ENCODE assay signal across 1 cellular context in the genomic region with DNA sequence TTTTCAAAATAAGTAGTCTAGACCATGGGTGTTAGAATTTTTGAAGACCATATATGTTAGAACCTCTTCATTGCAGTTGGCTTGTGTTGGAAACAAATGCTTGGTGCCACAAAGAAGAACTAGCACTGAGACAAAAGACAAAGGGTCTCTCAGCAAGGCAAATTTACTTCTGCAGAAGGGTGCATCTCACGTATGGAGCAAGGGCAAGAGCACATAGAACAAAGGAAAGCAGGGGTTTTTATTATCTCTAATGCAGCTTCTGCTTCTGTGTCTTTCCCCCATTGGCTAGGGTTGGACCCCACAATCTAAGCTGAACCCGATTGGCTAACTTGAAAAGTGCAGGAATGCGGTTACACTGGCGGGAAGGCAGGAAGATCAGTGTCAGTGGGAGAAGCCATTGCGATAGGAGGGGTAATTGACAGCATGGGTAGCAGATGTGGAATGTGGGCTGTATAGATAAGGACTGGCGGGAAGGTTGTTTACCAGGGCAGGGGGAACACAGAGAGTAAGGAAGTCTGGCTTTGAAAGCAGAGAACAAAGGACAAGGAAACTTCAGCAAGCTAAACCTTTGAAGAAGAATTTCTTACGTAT.
A peak's percentile ranks its signal among the peaks of the same experiment; 100 is the strongest.
TF ChIP-seq lines count a peak whose summit lies in the region.

No MANE protein-coding gene starts in this region.

TF ChIP-seq in H1, 55 proteins besides CTCF, POLR2A, EP300 and RAD21 (continued from another document):
- TF ChIP-seq, protein P1, sequence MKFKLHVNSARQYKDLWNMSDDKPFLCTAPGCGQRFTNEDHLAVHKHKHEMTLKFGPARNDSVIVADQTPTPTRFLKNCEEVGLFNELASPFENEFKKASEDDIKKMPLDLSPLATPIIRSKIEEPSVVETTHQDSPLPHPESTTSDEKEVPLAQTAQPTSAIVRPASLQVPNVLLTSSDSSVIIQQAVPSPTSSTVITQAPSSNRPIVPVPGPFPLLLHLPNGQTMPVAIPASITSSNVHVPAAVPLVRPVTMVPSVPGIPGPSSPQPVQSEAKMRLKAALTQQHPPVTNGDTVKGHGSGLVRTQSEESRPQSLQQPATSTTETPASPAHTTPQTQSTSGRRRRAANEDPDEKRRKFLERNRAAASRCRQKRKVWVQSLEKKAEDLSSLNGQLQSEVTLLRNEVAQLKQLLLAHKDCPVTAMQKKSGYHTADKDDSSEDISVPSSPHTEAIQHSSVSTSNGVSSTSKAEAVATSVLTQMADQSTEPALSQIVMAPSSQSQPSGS (IDR thresholded peaks at IDR 0.05; ENCODE audit: low read length), result no peak
- TF ChIP-seq, protein P2, sequence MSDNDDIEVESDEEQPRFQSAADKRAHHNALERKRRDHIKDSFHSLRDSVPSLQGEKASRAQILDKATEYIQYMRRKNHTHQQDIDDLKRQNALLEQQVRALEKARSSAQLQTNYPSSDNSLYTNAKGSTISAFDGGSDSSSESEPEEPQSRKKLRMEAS (IDR thresholded peaks at IDR 0.05), result peak; percentile 71
- no peak for TF ChIP-seq NANOG (IDR thresholded peaks at IDR 0.05; ENCODE audit: insufficient read depth, low read depth, low read length, poor library complexity, severe bottlenecking)
- no peak for TF ChIP-seq CHD1 (IDR thresholded peaks at IDR 0.05; ENCODE audit: low read depth, low read length)
- TF ChIP-seq ZNF274 (IDR thresholded peaks at IDR 0.05; ENCODE audit: borderline replicate concordance, extremely low read depth, low read length), result no peak
- no peak for TF ChIP-seq CHD2 (IDR thresholded peaks at IDR 0.05; ENCODE audit: low read length)
- no peak for TF ChIP-seq ASH2L (IDR thresholded peaks at IDR 0.05; ENCODE audit: low read length)
- no peak for TF ChIP-seq MAFK (IDR thresholded peaks at IDR 0.05; ENCODE audit: low read depth, low read length)
- TF ChIP-seq BACH1 (IDR thresholded peaks at IDR 0.05; ENCODE audit: low read length), result no peak
- TF ChIP-seq, protein P3, sequence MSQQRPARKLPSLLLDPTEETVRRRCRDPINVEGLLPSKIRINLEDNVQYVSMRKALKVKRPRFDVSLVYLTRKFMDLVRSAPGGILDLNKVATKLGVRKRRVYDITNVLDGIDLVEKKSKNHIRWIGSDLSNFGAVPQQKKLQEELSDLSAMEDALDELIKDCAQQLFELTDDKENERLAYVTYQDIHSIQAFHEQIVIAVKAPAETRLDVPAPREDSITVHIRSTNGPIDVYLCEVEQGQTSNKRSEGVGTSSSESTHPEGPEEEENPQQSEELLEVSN (IDR thresholded peaks at IDR 0.05), result peak; percentile 81
- peak; percentile 76; the same call in 1 of the 2 replicates for TF ChIP-seq TCF12 (IDR thresholded peaks at IDR 0.05; ENCODE audit: low read depth, low read length)
- TF ChIP-seq JUN (IDR thresholded peaks at IDR 0.05; ENCODE audit: low read depth, low read length), result no peak
- no peak for TF ChIP-seq RBBP5 (IDR thresholded peaks at IDR 0.05; ENCODE audit: borderline replicate concordance, low read depth, low read length)
- no peak for TF ChIP-seq TBP (IDR thresholded peaks at IDR 0.05; ENCODE audit: low read depth, low read length)
- TF ChIP-seq CREB1 (IDR thresholded peaks at IDR 0.05), result no peak
- peak; percentile 87 for TF ChIP-seq TEAD4 (IDR thresholded peaks at IDR 0.05; ENCODE audit: low read depth, low read length)
- no peak for TF ChIP-seq SP2 (IDR thresholded peaks at IDR 0.05; ENCODE audit: low read length)
- TF ChIP-seq SIX5 (IDR thresholded peaks at IDR 0.05; ENCODE audit: low read depth, low read length), result no peak
- TF ChIP-seq BRCA1 (IDR thresholded peaks at IDR 0.05; ENCODE audit: low read depth, low read length), result no peak
